In the genomic region with DNA sequence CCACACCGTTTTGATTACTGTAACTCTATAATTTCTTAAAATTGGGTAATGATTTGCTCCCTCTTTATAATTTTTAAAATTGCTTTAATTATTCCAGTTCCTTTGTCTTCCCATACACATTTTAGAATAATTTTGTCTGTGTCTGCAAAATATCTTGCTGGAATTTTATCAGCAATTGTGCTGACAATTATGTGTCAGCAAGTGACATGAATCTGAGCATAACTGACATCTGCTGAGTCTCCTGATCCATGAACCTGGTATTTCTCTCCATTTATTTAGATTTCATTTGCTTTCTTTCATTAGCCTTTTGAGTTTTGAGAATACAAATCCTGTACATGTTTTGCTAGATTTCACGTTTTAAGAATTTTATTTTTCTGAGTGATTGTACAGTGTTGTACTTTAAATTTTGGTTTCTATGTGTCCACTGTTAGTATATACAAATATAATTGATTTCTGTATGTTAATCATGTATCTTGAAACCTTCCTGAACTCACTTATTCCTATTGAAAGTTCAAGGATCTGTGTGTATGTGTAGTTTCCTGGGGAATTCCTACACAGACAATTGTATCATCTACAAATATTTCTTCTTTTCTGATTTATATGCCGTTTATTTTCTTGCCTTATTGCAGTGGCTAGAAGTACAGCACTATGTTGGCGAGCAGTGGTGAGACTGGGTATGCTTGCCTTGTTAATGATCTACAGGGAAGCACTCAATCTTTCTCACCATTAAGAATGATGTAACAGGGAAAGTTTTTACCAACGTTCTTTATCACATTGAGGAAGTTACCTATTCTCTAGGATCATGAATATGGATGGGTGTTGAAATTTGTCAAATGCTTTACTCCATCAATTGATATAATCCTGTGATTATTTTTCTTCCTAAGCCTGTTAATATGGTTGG, we compare ENCODE assay signal across 1 cellular context.
TF ChIP-seq lines count a peak whose summit lies in the region.

No MANE protein-coding gene starts in this region.

TF ChIP-seq in HepG2, 621 proteins besides CTCF, POLR2A, EP300 and RAD21:
- no peak for TF ChIP-seq ZFP36L2 (CRISPR knock-in tag; IDR thresholded peaks at IDR 0.05)
- TF ChIP-seq NFIC (IDR thresholded peaks at IDR 0.05; ENCODE audit: low read length): no peak
- TF ChIP-seq MTF2 (CRISPR knock-in tag; IDR thresholded peaks at IDR 0.05; ENCODE audit: borderline replicate concordance): no peak
- TF ChIP-seq RFX5 (IDR thresholded peaks at IDR 0.05; ENCODE audit: low read depth, low read length): no peak
- TF ChIP-seq ATF3 (CRISPR knock-in tag; IDR thresholded peaks at IDR 0.05): no peak
- no peak for TF ChIP-seq ZBTB26 (CRISPR knock-in tag; IDR thresholded peaks at IDR 0.05; ENCODE audit: borderline replicate concordance)
- peak in 1 of 2 experiments; percentile 45; a peak in 2 of 4 replicates for TF ChIP-seq MAFK (conservative IDR thresholded peaks at IDR 0.05 in 1 of 2, IDR thresholded peaks at IDR 0.05 in 1 of 2; ENCODE audit: low read length in 2 of 2)
- peak; percentile 30; the same call in 1 of the 2 replicates for TF ChIP-seq ZBTB33 (CRISPR knock-in tag; IDR thresholded peaks at IDR 0.05)
- no peak for TF ChIP-seq PPARG (CRISPR knock-in tag; conservative IDR thresholded peaks at IDR 0.05)
- 0 out of 2 replicates have a peak, but pooled peaks have one; percentile 42 for TF ChIP-seq ZNF614 (CRISPR knock-in tag; IDR thresholded peaks at IDR 0.05; ENCODE audit: borderline replicate concordance)
